Comparison of ENCODE assay signal across 9 cellular contexts in genomic region chr3:10357592-10358308, GRCh38. TPM values are rescaled to one million over a fixed set of nuclear protein-coding genes. Genes with fewer than 3 reads are reported as not detected.
DNase-seq lines count a peak whose midpoint lies in the region; ATAC-seq and TF ChIP-seq lines count a peak whose summit lies in the region.
"Had no signal": no experiment of that assay in that cellular context is flagged by ENCODE, and none has a peak within 500 bp of the region (broad histone marks: within the 10 kb centered on the region; RNA-seq: fewer than 3 reads in every experiment).

No MANE protein-coding gene starts in this region.

- H3K4me3 ChIP-seq in PC-3 (ENCODE audit: low read length) (no peak overlapping the region), fibroblast of villous mesenchyme (ENCODE audit: low read depth, low read length) (no peak overlapping the region)

- H3K36me3 ChIP-seq in PC-3 (ENCODE audit: low read depth, low read length): no peaks in the 10 kb centered on the region

- H3K27ac ChIP-seq in PC-3 (ENCODE audit: low read length): peak overlapping the region; percentile 80

- CTCF ChIA-PET in PC-3 (lab: Charles Lee): no interaction called here

- intact Hi-C loops in PC-3 (cut with micrococcal nuclease): no loop called here

- no TSS peak for BruUV-seq in PC-3 (replicated peaks; lab: Mats Ljungman, UMichigan)

- peak overlapping the region; percentile 49; the same call in 1 of the 2 replicates for H3K9ac ChIP-seq in PC-3 (ENCODE audit: low read length)

- POLR2A ChIA-PET in PC-3 (lab: Charles Lee; ENCODE audit: unreplicated experiment): interaction anchor here (0.6 to 1.3 kb wide), 2 partner anchors 9 to 112 kb away, joined by 4 to 9 read pairs; no protein-coding TSS in a partner anchor

- peaks cover 39% of the 10 kb centered on the region for H3K4me1 ChIP-seq in PC-3 (ENCODE audit: insufficient read depth, low read length)

- H4K20me1 ChIP-seq in PC-3 (ENCODE audit: low read length): no peaks in the 10 kb centered on the region

- DNase-seq in A172 (ENCODE audit: low spot score) (peak; percentile 95), PC-3 (peak; percentile 56), fibroblast of villous mesenchyme (ENCODE audit: low read depth) (peak; percentile 91), DMS114 treated with DMSO at 0.1 percent for 48 hours (lab: John Stamatoyannopoulos, UW; ENCODE audit: unreplicated experiment) (no peak), NCI-H1092 (lab: John Stamatoyannopoulos, UW) (no peak), DMS79 treated with DMSO at 0.1 percent for 48 hours (lab: John Stamatoyannopoulos, UW) (no peak), activated gamma-delta T cell treated with Interleukin-2 at 50 U/mL for 16 hours (no peak)
- DNase-seq: DND-41 had no signal

- ATAC-seq in GM21423 (IDR thresholded peaks at IDR 0.05; ENCODE audit: unreplicated experiment) (peak; percentile 65), PC-3 (peak; percentile 50)

- no peaks in the 10 kb centered on the region for H3K9me2 ChIP-seq in PC-3 (replicated peaks; ENCODE audit: low read length)

- H3K9me3 ChIP-seq in PC-3 (ENCODE audit: low read length): no peaks in the 10 kb centered on the region

- no peaks in the 10 kb centered on the region for H3K27me3 ChIP-seq in PC-3 (ENCODE audit: low read length)

- H3K4me2 ChIP-seq in PC-3 (ENCODE audit: low read length): no peak overlapping the region

- no peak overlapping the region for H2AFZ ChIP-seq in PC-3 (ENCODE audit: low read length)

- H3K79me2 ChIP-seq in PC-3 (ENCODE audit: low read length): no peaks in the 10 kb centered on the region

- TF ChIP-seq CTCF in PC-3 (conservative IDR thresholded peaks at IDR 0.05; ENCODE audit: low read depth, low read length) (no peak), fibroblast of villous mesenchyme (IDR thresholded peaks at IDR 0.05; ENCODE audit: insufficient read depth, low read depth, low read length) (no peak)

- H3F3A ChIP-seq in PC-3 (ENCODE audit: low read length, unreplicated experiment): no peaks in the 10 kb centered on the region

RNA-seq across cellular contexts. Expression of gene SEC13, which starts 36.8 kb away (rescaled TPM):
- 234 and 245 TPM in 2 replicates for total RNA-seq in A172 (2014; rRNA removed; shearing (Covaris generic))
- 265 and 289 TPM in 2 replicates for total RNA-seq in PC-3 (2014; rRNA removed)
- 292 and 306 TPM in 2 replicates for total RNA-seq in fibroblast of villous mesenchyme

Comparison
In these comparisons a context has a peak if more than half of its experiments do, and no peak if none do; other contexts are left out.
1. DNase-seq: peak in A172 (single experiment), PC-3 (single experiment) and fibroblast of villous mesenchyme (single experiment); none in DMS114 treated with DMSO at 0.1 percent for 48 hours (single experiment), NCI-H1092 (single experiment), DMS79 treated with DMSO at 0.1 percent for 48 hours (single experiment) and activated gamma-delta T cell treated with Interleukin-2 at 50 U/mL for 16 hours (single experiment).